21 cellular contexts compared by ENCODE assay signal in the genomic region with DNA sequence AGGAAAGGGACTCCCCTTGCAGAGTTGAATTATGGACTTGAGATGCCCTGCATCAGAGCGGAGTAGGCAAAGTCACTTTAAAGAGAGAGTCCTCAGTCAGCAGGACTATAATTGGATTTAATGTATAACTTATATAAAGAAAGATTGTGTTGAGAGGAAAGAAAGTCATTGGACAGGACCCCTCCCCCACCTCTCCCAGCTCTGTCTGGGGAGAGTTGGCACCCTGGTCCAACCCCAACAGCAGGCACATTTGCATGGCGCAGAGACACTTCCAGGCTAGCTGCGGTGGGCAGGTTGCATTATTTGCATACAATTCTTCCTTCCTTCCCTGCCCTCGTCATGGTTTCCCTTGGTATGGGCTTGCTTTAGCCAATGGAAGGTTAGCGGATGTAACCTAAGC. TPM values are rescaled to one million over a fixed set of nuclear protein-coding genes. Genes with fewer than 3 reads are reported as not detected.
"Had no signal": no experiment of that assay in that cellular context is flagged by ENCODE, and none has a peak within 500 bp of the region (broad histone marks: within the 10 kb centered on the region; RNA-seq: fewer than 3 reads in every experiment).

No MANE protein-coding gene starts in this region.

- H3K27ac ChIP-seq: colonic mucosa, hepatocyte, parathyroid adenoma, tibial artery had no signal

- DNase-seq: activated CD4-positive, alpha-beta T cell treated with anti-CD3 and anti-CD28 coated beads for 36 hours; activated CD4-positive, CD25-positive, alpha-beta regulatory T cell; activated CD8-positive, alpha-beta memory T cell treated with anti-CD3 and anti-CD28 coated beads, Interleukin-2, amount 10 ng/mL, durations not matched to agents 7 days and 5 days; activated CD8-positive, alpha-beta T cell treated with anti-CD3 and anti-CD28 coated beads, Interleukin-2, amount 10 ng/mL, durations not matched to agents 7 days and 5 days; activated naive CD8-positive, alpha-beta T cell treated with anti-CD3 and anti-CD28 coated beads, Interleukin-2, amount 50 U/mL, for 24 hours; activated T-cell treated with anti-CD3 and anti-CD28 coated beads, Interleukin-2, amount 50 U/mL, for 48 hours; colonic mucosa; effector memory CD8-positive, alpha-beta T cell; erythroblast; gastrocnemius medialis; islet precursor cell; left cardiac atrium; naive thymus-derived CD8-positive, alpha-beta T cell; psoas muscle; stimulated activated CD4-positive, alpha-beta T cell treated with anti-CD3 and anti-CD28 coated beads, Interleukin-12 subunit alpha, Interleukin-12 subunit beta, amount 100 ng/mL, for 4 hours; stimulated activated CD4-positive, alpha-beta T cell treated with anti-CD3 and anti-CD28 coated beads, Interleukin-4, amount 100 ng/mL, for 1 hour; stimulated activated naive CD8-positive, alpha-beta T cell treated with anti-CD3 and anti-CD28 coated beads, Interleukin-15, Interleukin-2, amounts not matched to agents 100 U/mL and 50 U/mL, for 24 hours; T-helper 1 cell; tibial artery had no signal

- ATAC-seq: activated CD4-positive, alpha-beta T cell treated with anti-CD3 and anti-CD28 coated beads for 36 hours; activated CD8-positive, alpha-beta memory T cell treated with anti-CD3 and anti-CD28 coated beads, Interleukin-2, amount 10 ng/mL, durations not matched to agents 7 days and 5 days; activated CD8-positive, alpha-beta T cell treated with anti-CD3 and anti-CD28 coated beads, Interleukin-2, amount 10 ng/mL, durations not matched to agents 7 days and 5 days; activated naive CD8-positive, alpha-beta T cell treated with anti-CD3 and anti-CD28 coated beads, Interleukin-2, amount 50 U/mL, for 24 hours; effector memory CD8-positive, alpha-beta T cell; gastrocnemius medialis; left cardiac atrium; naive thymus-derived CD8-positive, alpha-beta T cell; psoas muscle; stimulated activated naive CD8-positive, alpha-beta T cell treated with anti-CD3 and anti-CD28 coated beads, Interleukin-15, Interleukin-2, amounts not matched to agents 100 U/mL and 50 U/mL, for 24 hours had no signal

RNA-seq across cellular contexts. Expression of a gene that starts 46.1 kb away (rescaled TPM):
- total RNA-seq: activated CD4-positive, alpha-beta T cell treated with anti-CD3 and anti-CD28 coated beads for 36 hours; activated CD8-positive, alpha-beta memory T cell treated with anti-CD3 and anti-CD28 coated beads, Interleukin-2, amount 10 ng/mL, durations not matched to agents 7 days and 5 days; activated CD8-positive, alpha-beta T cell treated with anti-CD3 and anti-CD28 coated beads, Interleukin-2, amount 10 ng/mL, durations not matched to agents 7 days and 5 days; naive thymus-derived CD8-positive, alpha-beta T cell had no signal
- polyA plus RNA-seq: naive thymus-derived CD8-positive, alpha-beta T cell had no signal
